ENCODE assay signal across 22 cellular contexts in the genomic region with DNA sequence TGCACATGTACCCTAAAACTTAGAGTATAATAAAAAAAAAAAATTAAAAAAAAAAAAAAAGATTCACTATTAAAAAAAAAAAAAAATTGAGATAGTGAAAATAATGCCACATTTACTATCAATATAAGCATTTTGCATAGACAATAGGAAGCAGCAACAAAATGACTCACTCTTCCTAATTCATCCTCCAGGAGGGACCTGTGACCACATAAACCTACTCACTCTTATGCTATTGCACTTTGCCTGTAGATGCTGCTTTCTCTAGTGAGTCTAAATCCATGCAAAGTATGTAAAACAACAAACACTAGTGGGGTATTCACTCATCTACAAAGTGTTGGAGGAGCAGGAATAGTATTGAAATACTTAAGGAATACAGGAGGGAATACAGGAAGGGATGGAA. TPM values are rescaled to one million over a fixed set of nuclear protein-coding genes. Genes with fewer than 3 reads are reported as not detected.
DNase-seq lines count a peak whose midpoint lies in the region; ATAC-seq, FAIRE-seq and TF ChIP-seq lines count a peak whose summit lies in the region.
"Had no signal": no experiment of that assay in that cellular context is flagged by ENCODE, and none has a peak within 500 bp of the region (broad histone marks: within the 10 kb centered on the region; RNA-seq: fewer than 3 reads in every experiment).

No MANE protein-coding gene starts in this region.

- no peaks in the 10 kb centered on the region for H3K27me3 ChIP-seq in bronchial epithelial cell (ENCODE audit: control insufficient read depth, insufficient read depth, low read length)
- H3K27me3 ChIP-seq: BLaER1 treated with 17β-estradiol and CSF1 and Interleukin-3, amounts not matched to agents 10 nM and 100 nM had no signal

- no peak overlapping the region for H3K27ac Mint-ChIP-seq in CD14-positive monocyte

- peaks cover under 1 to 16% (median 8%) of the 10 kb centered on the region in 7 donors for H3K9me3 Mint-ChIP-seq in CD14-positive monocyte

- H3K27me3 Mint-ChIP-seq in CD14-positive monocyte (ENCODE audit: low read depth in 3 of 3), result peaks cover 0 to 3% (median 0%) of the 10 kb centered on the region in 3 donors

- H3K36me3 Mint-ChIP-seq in CD14-positive monocyte, result no peaks in the 10 kb centered on the region

- no peak overlapping the region for H3K4me3 ChIP-seq in bronchial epithelial cell (ENCODE audit: low read depth, low read length)
- H3K4me3 ChIP-seq: BLaER1 treated with 17β-estradiol and CSF1 and Interleukin-3, amounts not matched to agents 10 nM and 100 nM; HAP-1 had no signal

- DNase-seq in ELR (ENCODE audit: low read depth), result peak; percentile 81
- DNase-seq in LHCN-M2 (ENCODE audit: low read depth), result peak; percentile 31
- DNase-seq in bronchial epithelial cell (ENCODE audit: low read depth), result peak; percentile 19
- DNase-seq in iris pigment epithelial cell (ENCODE audit: low read depth), result peak; percentile 16
- DNase-seq in CD14-positive monocyte (ENCODE audit: low spot score), result no peak
- DNase-seq in omental fat pad (ENCODE audit: low spot score), result no peak
- DNase-seq: DMS79, KBM-7, NCI-H1417, NCI-H187, NCI-H2107, NCI-H510A treated with DMSO at 0.1 percent for 48 hours, NCI-H774, SIG-M5 had no signal

- TF ChIP-seq CTCF in bronchial epithelial cell (IDR thresholded peaks at IDR 0.05; ENCODE audit: insufficient read depth, low read length, severe bottlenecking) (no peak), CD14-positive monocyte (IDR thresholded peaks at IDR 0.05) (no peak), omental fat pad (IDR thresholded peaks at IDR 0.05) (no peak)

- ATAC-seq in esophagus mucosa (no peak), omental fat pad (ENCODE audit: low FRiP score) (no peak), HG02588 (IDR thresholded peaks at IDR 0.05; ENCODE audit: unreplicated experiment) (no peak)
- ATAC-seq: HepG2 had no signal

- no peaks in the 10 kb centered on the region for H3K4me1 Mint-ChIP-seq in CD14-positive monocyte

- H3K4me3 Mint-ChIP-seq in CD14-positive monocyte, result no peak overlapping the region

- no peaks in the 10 kb centered on the region for H3K36me3 ChIP-seq in bronchial epithelial cell (ENCODE audit: control insufficient read depth, insufficient read depth, low read length)
- H3K36me3 ChIP-seq: BLaER1 treated with 17β-estradiol and CSF1 and Interleukin-3, amounts not matched to agents 10 nM and 100 nM; HAP-1 had no signal

- no peak for FAIRE-seq in bronchial epithelial cell (lab: Jason Lieb, UNC)
- FAIRE-seq: G401.6, HepG2 had no signal

- intact Hi-C loops in CD14-positive monocyte (cut with micrococcal nuclease), result no loop called here

RNA-seq across cellular contexts. Expression of a gene that starts 2.9 kb away (rescaled TPM):
- total RNA-seq in LHCN-M2 (2014; rRNA removed), result not detected in 2 replicates
- polyA plus RNA-seq in LHCN-M2 (2012), result not detected
- total RNA-seq in bronchial epithelial cell, result not detected in 2 replicates
- total RNA-seq in esophagus mucosa, result not detected
- polyA plus RNA-seq in CD14-positive monocyte, result not detected
- not detected for total RNA-seq in omental fat pad
- total RNA-seq: A673, HepG2, OCI-LY7 had no signal
- polyA plus RNA-seq: HepG2 had no signal

RNA-seq across cellular contexts. Expression of a gene that starts 54.7 kb away (rescaled TPM):
- not detected in 2 replicates for total RNA-seq in LHCN-M2 (2014; rRNA removed)
- not detected for polyA plus RNA-seq in LHCN-M2 (2012)
- not detected in 2 replicates for total RNA-seq in bronchial epithelial cell
- total RNA-seq in esophagus mucosa, result not detected
- polyA plus RNA-seq in CD14-positive monocyte, result not detected
- total RNA-seq in omental fat pad, result not detected
- total RNA-seq: A673, HepG2, OCI-LY7 had no signal
- polyA plus RNA-seq: HepG2 had no signal

Comparison
In these comparisons a context has a peak if more than half of its experiments do, and no peak if none do; other contexts are left out.
1. DNase-seq: peak in ELR (single experiment), LHCN-M2 (single experiment), bronchial epithelial cell (single experiment) and iris pigment epithelial cell (single experiment); none in CD14-positive monocyte (single experiment) and omental fat pad (single experiment).